ENCODE assay signal across 10 cellular contexts in genomic region chr5:1552469-1553255, GRCh38. TPM values are rescaled to one million over a fixed set of nuclear protein-coding genes. Genes with fewer than 3 reads are reported as not detected.
DNase-seq lines count a peak whose midpoint lies in the region; ATAC-seq and TF ChIP-seq lines count a peak whose summit lies in the region.
"Had no signal": no experiment of that assay in that cellular context is flagged by ENCODE, and none has a peak within 500 bp of the region (broad histone marks: within the 10 kb centered on the region; RNA-seq: fewer than 3 reads in every experiment).

No MANE protein-coding gene starts in this region.

- DNase-seq in G401 (ENCODE audit: low spot score) = peak; percentile 79
- DNase-seq in RWPE2 (ENCODE audit: low spot score) = peak; percentile 67
- DNase-seq in globus pallidus (ENCODE audit: low spot score) = peak; percentile 99
- DNase-seq in prostate gland (ENCODE audit: low spot score) = peak; percentile 3
- DNase-seq in KBM-7 = no peak
- DNase-seq in posterior vena cava (ENCODE audit: low spot score) = no peak
- DNase-seq: activated naive CD8-positive, alpha-beta T cell treated with anti-CD3 and anti-CD28 coated beads for 36 hours; COR-L47 had no signal

- in situ Hi-C loops in G401 (cut with HindIII; ENCODE audit: low sequenced_read_pairs) = no loop called here
- in situ Hi-C loops in KBM-7 (cut with MboI; ENCODE audit: low pct_unique_long_range_greater_than_20kb, low sequenced_read_pairs) = no loop called here

- peaks cover 10% of the 10 kb centered on the region for H3K4me1 ChIP-seq in RWPE2 (ENCODE audit: insufficient read depth, poor library complexity, severe bottlenecking)
- no peaks in the 10 kb centered on the region for H3K4me1 ChIP-seq in prostate gland (replicated peaks)

- H3K4me3 ChIP-seq in RWPE2 (ENCODE audit: severe bottlenecking) (no peak overlapping the region), prostate gland (no peak overlapping the region)

- no peak for ATAC-seq in RWPE2 (ENCODE audit: low read depth)
- no peak for ATAC-seq in GM21423 (IDR thresholded peaks at IDR 0.05; ENCODE audit: unreplicated experiment)
- ATAC-seq in GM18505 (IDR thresholded peaks at IDR 0.05; ENCODE audit: unreplicated experiment) = no peak

- no peak overlapping the region for H3K27ac ChIP-seq in RWPE2 (ENCODE audit: poor library complexity, severe bottlenecking)
- H3K27ac ChIP-seq in prostate gland = no peak overlapping the region

- no peak for TF ChIP-seq POLR2A in prostate gland (IDR thresholded peaks at IDR 0.05)
- no peak for TF ChIP-seq POLR2A in GM18505 (IDR thresholded peaks at IDR 0.05; ENCODE audit: borderline replicate concordance, extremely low read depth, insufficient read depth, insufficient read length)

- H3K9me3 ChIP-seq in RWPE2 (ENCODE audit: severe bottlenecking) (no peaks in the 10 kb centered on the region), prostate gland (no peaks in the 10 kb centered on the region)

- 50% methylated on average over 33 of the region's 33 CpGs for WGBS in prostate gland

- TF ChIP-seq CTCF in RWPE2 (IDR thresholded peaks at IDR 0.05; ENCODE audit: poor library complexity, severe bottlenecking) = no peak
- TF ChIP-seq CTCF in prostate gland (IDR thresholded peaks at IDR 0.05) = no peak

- H3K27me3 ChIP-seq in RWPE2 (ENCODE audit: insufficient read depth, poor library complexity, severe bottlenecking) = no peaks in the 10 kb centered on the region
- H3K27me3 ChIP-seq in prostate gland (replicated peaks; ENCODE audit: insufficient read depth) = peaks cover 3% of the 10 kb centered on the region

- intact Hi-C loops in prostate gland (cut with DNase I) (no loop called here), posterior vena cava (cut with DNase I) (no loop called here)

- H3K36me3 ChIP-seq in RWPE2 (ENCODE audit: low read depth) = no peaks in the 10 kb centered on the region
- no peaks in the 10 kb centered on the region for H3K36me3 ChIP-seq in prostate gland

RNA-seq across cellular contexts. Expression of gene LPCAT1, which starts 28.9 kb away (rescaled TPM):
- total RNA-seq in G401 (2014; rRNA removed; shearing (Covaris generic)) = 71.5 and 143 TPM in 2 replicates
- 10 to 100 TPM; 22.6 to 23.9 TPM for total RNA-seq in prostate gland
- 10 to 100 TPM; 30.8 to 36.9 TPM for total RNA-seq in posterior vena cava

Comparison
In these comparisons a context has a peak if more than half of its experiments do, and no peak if none do; other contexts are left out.
1. DNase-seq: peak in G401 (single experiment), RWPE2 (single experiment), globus pallidus (single experiment) and prostate gland (single experiment); none in KBM-7 (single experiment) and posterior vena cava (single experiment).